Comparison of ENCODE assay signal across 9 cellular contexts in genomic region chr3:118137783-118138182, GRCh38.
"Had no signal": no experiment of that assay in that cellular context is flagged by ENCODE, and none has a peak within 500 bp of the region (broad histone marks: within the 10 kb centered on the region; RNA-seq: fewer than 3 reads in every experiment).

No MANE protein-coding gene starts in this region.

- H3K9ac ChIP-seq: GM23248 had no signal

- DNase-seq: GM23248, GOT3, H7, HFFc6 had no signal

- H3K4me3 ChIP-seq: GM23248, HAP-1, K562 had no signal

- H3K4me1 ChIP-seq: HAP-1 had no signal

- H3K36me3 ChIP-seq: HAP-1 had no signal

- H3K9me3 ChIP-seq: HAP-1 had no signal

- H2AFZ ChIP-seq: GM23248 had no signal

- ATAC-seq: HCT116, HepG2, K562 had no signal

- H3K27ac ChIP-seq: GM23248, HL-60 had no signal
